ENCODE assay signal across 28 cellular contexts in the genomic region with DNA sequence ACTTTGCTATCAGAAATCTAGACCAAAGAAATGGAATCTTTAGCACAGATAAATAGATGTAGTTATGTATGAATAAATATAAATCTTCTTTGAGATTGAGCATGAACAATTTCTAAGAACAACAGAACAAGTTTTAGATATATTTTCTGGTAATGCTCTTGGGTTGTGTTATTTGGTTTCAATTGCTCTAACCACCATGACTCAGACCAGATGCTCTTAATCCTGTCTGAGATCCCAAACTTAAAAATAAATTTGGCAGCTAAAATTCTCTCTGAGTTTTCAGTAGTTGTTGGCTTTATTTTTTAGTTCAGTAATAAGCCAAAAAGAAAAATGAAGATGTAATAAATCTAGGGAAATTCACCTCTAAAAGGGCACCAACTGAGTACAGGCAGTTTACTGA.
"Had no signal": no experiment of that assay in that cellular context is flagged by ENCODE, and none has a peak within 500 bp of the region (broad histone marks: within the 10 kb centered on the region; RNA-seq: fewer than 3 reads in every experiment).

No MANE protein-coding gene starts in this region.

- H3K4me1 ChIP-seq: ascending aorta had no signal

- H3K27me3 ChIP-seq: ascending aorta, cardiac muscle cell had no signal

- DNase-seq: activated CD4-positive, alpha-beta memory T cell treated with anti-CD3 and anti-CD28 coated beads, Interleukin-2, amount 10 ng/mL, durations not matched to agents 7 days and 5 days; activated CD4-positive, alpha-beta T cell treated with anti-CD3 and anti-CD28 coated beads for 1 hour; activated CD4-positive, alpha-beta T cell treated with anti-CD3 and anti-CD28 coated beads for 36 hours; activated CD4-positive, alpha-beta T cell treated with anti-CD3 and anti-CD28 coated beads for 48 hours; activated CD4-positive, alpha-beta T cell treated with anti-CD3 and anti-CD28 coated beads, Interleukin-2, amount 10 ng/mL, durations not matched to agents 7 days and 5 days; activated CD4-positive, alpha-beta T cell treated with anti-CD3 and anti-CD28 coated beads, Interleukin-2, amount 50 U/mL, for 48 hours; activated CD4-positive, CD25-positive, alpha-beta regulatory T cell; activated CD8-positive, alpha-beta memory T cell treated with anti-CD3 and anti-CD28 coated beads for 24 hours; activated CD8-positive, alpha-beta memory T cell treated with anti-CD3 and anti-CD28 coated beads, Interleukin-2, amount 10 ng/mL, durations not matched to agents 7 days and 5 days; activated CD8-positive, alpha-beta memory T cell treated with anti-CD3 and anti-CD28 coated beads, Interleukin-2, amount 50 U/mL, for 48 hours; activated CD8-positive, alpha-beta T cell treated with anti-CD3 and anti-CD28 coated beads, Interleukin-2, amount 10 ng/mL, durations not matched to agents 7 days and 5 days; activated effector memory CD4-positive, alpha-beta T cell treated with Interleukin-2 at 50 U/mL for 16 hours; activated gamma-delta T cell; activated naive CD4-positive, alpha-beta T cell treated with anti-CD3 and anti-CD28 coated beads, Interleukin-2, amount 10 ng/mL, durations not matched to agents 7 days and 5 days; activated naive CD4-positive, alpha-beta T cell treated with Interleukin-2 at 50 U/mL for 16 hours; activated naive CD8-positive, alpha-beta T cell treated with anti-CD3 and anti-CD28 coated beads, Interleukin-2, amount 10 ng/mL, durations not matched to agents 7 days and 5 days; activated naive CD8-positive, alpha-beta T cell treated with anti-CD3 and anti-CD28 coated beads, Interleukin-2, amount 50 U/mL, for 24 hours; activated T-cell treated with anti-CD3 and anti-CD28 coated beads, Interleukin-2, amount 50 U/mL, for 24 hours; activated T-cell treated with anti-CD3 and anti-CD28 coated beads, Interleukin-2, amount 50 U/mL, for 48 hours; amygdala; anterior cingulate cortex; caudate nucleus; T-helper 1 cell; T-helper 2 cell; T-helper 9 cell; WERI-Rb-1 had no signal

- H3K27ac ChIP-seq: ascending aorta, cardiac muscle cell, WERI-Rb-1 had no signal

- H3K36me3 ChIP-seq: ascending aorta, cardiac muscle cell, WERI-Rb-1 had no signal

- H3K4me3 ChIP-seq: ascending aorta, cardiac muscle cell had no signal
